15 cellular contexts compared by ENCODE assay signal in the genomic region with DNA sequence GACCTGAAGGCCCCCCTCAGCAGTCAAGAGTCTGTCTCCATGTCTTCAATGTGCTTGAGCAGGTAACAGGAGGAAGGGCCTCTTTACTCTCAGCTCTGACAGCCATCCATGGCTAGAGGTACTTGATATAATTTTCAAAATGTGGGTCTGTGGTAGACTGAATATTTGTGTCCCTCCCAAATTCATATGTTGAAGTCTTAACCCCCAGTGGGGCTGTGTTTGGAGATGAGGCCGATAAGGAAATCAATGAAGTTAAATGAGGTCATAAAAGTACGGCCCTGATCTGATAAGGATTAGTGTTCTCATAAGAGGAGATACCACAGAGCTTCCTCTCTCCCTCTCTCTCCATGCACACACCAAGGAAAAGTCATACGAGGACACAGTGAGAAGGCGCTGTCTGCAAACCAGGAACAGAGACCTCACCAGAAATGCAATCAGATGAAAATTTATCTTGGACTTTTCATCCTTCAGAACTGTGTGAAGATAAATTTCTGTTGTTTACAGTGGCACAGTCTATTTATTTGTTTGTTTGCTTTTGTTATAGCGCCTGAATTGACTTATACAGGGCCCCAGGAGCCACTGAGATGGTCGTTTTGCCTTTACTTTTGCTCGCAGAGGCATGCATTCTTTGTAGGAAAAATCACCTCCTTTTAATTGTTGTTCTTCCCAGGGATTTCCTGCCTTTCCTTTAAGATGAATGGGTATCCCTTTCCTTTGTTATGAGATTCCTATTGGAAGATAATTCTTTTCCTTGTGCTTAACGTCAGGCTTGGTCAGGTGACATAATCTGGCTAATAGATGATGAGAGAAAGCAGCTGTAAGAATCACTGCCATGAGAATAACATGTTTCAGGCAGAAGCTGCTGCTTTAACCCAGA.
A peak's percentile ranks its signal among the peaks of the same experiment; 100 is the strongest.
DNase-seq lines count a peak whose midpoint lies in the region; ATAC-seq and TF ChIP-seq lines count a peak whose summit lies in the region.
"Had no signal": no experiment of that assay in that cellular context is flagged by ENCODE, and none has a peak within 500 bp of the region (broad histone marks: within the 10 kb centered on the region; RNA-seq: fewer than 3 reads in every experiment).

No MANE protein-coding gene starts in this region.

- H3K4me2 ChIP-seq in mesenchymal stem cell (ENCODE audit: low read length, poor library complexity, severe bottlenecking) = no peak overlapping the region

- H3K9me3 ChIP-seq in CD4-positive, alpha-beta T cell (ENCODE audit: control insufficient read depth, low read length) = no peaks in the 10 kb centered on the region
- no peaks in the 10 kb centered on the region for H3K9me3 ChIP-seq in mesenchymal stem cell (ENCODE audit: control insufficient read depth, low read length)
- H3K9me3 ChIP-seq: SJCRH30, upper lobe of left lung had no signal

- no peak overlapping the region for H3K9ac ChIP-seq in mesenchymal stem cell (ENCODE audit: low read length)

- no peak for DNase-seq in CD4-positive, alpha-beta T cell
- DNase-seq in KBM-7 (peak; percentile 57), T-helper 22 cell (ENCODE audit: low read depth) (peak; percentile 0), mesenchymal stem cell (peak; percentile 69), HEK293T (ENCODE audit: extremely low spot score) (no peak), inferior parietal cortex (ENCODE audit: extremely low spot score) (no peak), cerebellum (ENCODE audit: low spot score) (no peak), MV-4-11 (lab: John Stamatoyannopoulos, UW) (no peak)
- DNase-seq: NCI-H1417 treated with DMSO at 0.1 percent for 48 hours; NCI-H226; occipital lobe; stimulated activated naive B cell treated with anti-CD40 and anti-IgM and Interleukin-4, amounts not matched to agents 10 μg/mL and 1 μg/mL and 100 μg/mL, for 72 hours; upper lobe of left lung had no signal

- CTCF ChIA-PET in CD4-positive, alpha-beta T cell (lab: Charles Lee) = no interaction called here
- CTCF ChIA-PET in HEK293T (lab: Yijun Ruan, JAX) = no interaction called here

- H3K4me3 ChIP-seq in mesenchymal stem cell (ENCODE audit: insufficient read depth in 1 of 2, low read depth in 1 of 2, low read length in 2 of 2) = no peak overlapping the region
- H3K4me3 ChIP-seq: SJCRH30, upper lobe of left lung had no signal

- no peak overlapping the region for H3K27ac ChIP-seq in CD4-positive, alpha-beta T cell (ENCODE audit: low read depth, low read length)
- H3K27ac ChIP-seq in mesenchymal stem cell (ENCODE audit: low read length, poor library complexity, severe bottlenecking) = no peak overlapping the region
- H3K27ac ChIP-seq: SJCRH30 had no signal

- H2BK5ac ChIP-seq in mesenchymal stem cell (ENCODE audit: low read depth, low read length, poor library complexity, severe bottlenecking) = no peak overlapping the region

- no peak overlapping the region for H3K27ac Mint-ChIP-seq in CD4-positive, alpha-beta T cell
- H3K27ac Mint-ChIP-seq: memory B cell had no signal

- H2BK15ac ChIP-seq in mesenchymal stem cell (ENCODE audit: low read depth, poor library complexity, severe bottlenecking) = peak overlapping the region; percentile 82

- no peak overlapping the region for H2AFZ ChIP-seq in mesenchymal stem cell (ENCODE audit: low read depth, low read length)

- no peaks in the 10 kb centered on the region for H3K9me3 Mint-ChIP-seq in CD4-positive, alpha-beta T cell
- H3K9me3 Mint-ChIP-seq: memory B cell; stimulated activated naive B cell treated with anti-CD40 and anti-IgM and Interleukin-4, amounts not matched to agents 10 μg/mL and 1 μg/mL and 100 μg/mL, for 72 hours had no signal

- H3K36me3 Mint-ChIP-seq in CD4-positive, alpha-beta T cell (ENCODE audit: low read depth) = no peaks in the 10 kb centered on the region
- H3K36me3 Mint-ChIP-seq: memory B cell; stimulated activated naive B cell treated with anti-CD40 and anti-IgM and Interleukin-4, amounts not matched to agents 10 μg/mL and 1 μg/mL and 100 μg/mL, for 72 hours had no signal

- H3K14ac ChIP-seq in mesenchymal stem cell (ENCODE audit: low read length in 2 of 2) = no peak overlapping the region

- H4K91ac ChIP-seq in mesenchymal stem cell (ENCODE audit: low read length) = no peak overlapping the region

- H4K8ac ChIP-seq in mesenchymal stem cell (ENCODE audit: low read length) = no peak overlapping the region

- H3K79me1 ChIP-seq in mesenchymal stem cell (replicated peaks; ENCODE audit: low read length, poor library complexity, severe bottlenecking) = no peaks in the 10 kb centered on the region

- peak overlapping the region in 1 of 2 experiments; percentile 23 for H2BK12ac ChIP-seq in mesenchymal stem cell (ENCODE audit: low read length in 2 of 2)

- no peak overlapping the region for H2BK120ac ChIP-seq in mesenchymal stem cell (ENCODE audit: low read depth, low read length)

- no peaks in the 10 kb centered on the region for H3K36me3 ChIP-seq in mesenchymal stem cell (ENCODE audit: control insufficient read depth in 1 of 2, insufficient read depth in 2 of 2, low read depth in 1 of 2, low read length in 2 of 2)
- H3K36me3 ChIP-seq: SJCRH30, upper lobe of left lung had no signal

- no peak for TF ChIP-seq CTCF in CD4-positive, alpha-beta T cell (IDR thresholded peaks at IDR 0.05)

- H3K4me3 Mint-ChIP-seq in CD4-positive, alpha-beta T cell = no peak overlapping the region
- H3K4me3 Mint-ChIP-seq: memory B cell; stimulated activated naive B cell treated with anti-CD40 and anti-IgM and Interleukin-4, amounts not matched to agents 10 μg/mL and 1 μg/mL and 100 μg/mL, for 72 hours had no signal

- no peak overlapping the region for H3K23ac ChIP-seq in mesenchymal stem cell (ENCODE audit: low read length in 2 of 2)

- no peaks in the 10 kb centered on the region for H3K27me3 ChIP-seq in CD4-positive, alpha-beta T cell (ENCODE audit: control insufficient read depth, insufficient read depth, low read length)
- no peaks in the 10 kb centered on the region for H3K27me3 ChIP-seq in mesenchymal stem cell (ENCODE audit: control insufficient read depth in 1 of 2, insufficient read depth in 1 of 2, low read length in 2 of 2)
- H3K27me3 ChIP-seq: SJCRH30, upper lobe of left lung had no signal

- no peak overlapping the region for H3K4ac ChIP-seq in mesenchymal stem cell (ENCODE audit: low read depth in 1 of 2, low read length in 2 of 2)

- in situ Hi-C loops in KBM-7 (cut with MboI; ENCODE audit: low pct_unique_long_range_greater_than_20kb, low sequenced_read_pairs) = no loop called here

- 28% methylated on average over 7 of the region's 8 CpGs for WGBS in mesenchymal stem cell

- H2AK5ac ChIP-seq in mesenchymal stem cell (ENCODE audit: low read length, severe bottlenecking) = no peak overlapping the region

- H3K4me1 Mint-ChIP-seq in CD4-positive, alpha-beta T cell (ENCODE audit: low read depth) = peaks cover 43% of the 10 kb centered on the region
- H3K4me1 Mint-ChIP-seq: memory B cell; stimulated activated naive B cell treated with anti-CD40 and anti-IgM and Interleukin-4, amounts not matched to agents 10 μg/mL and 1 μg/mL and 100 μg/mL, for 72 hours had no signal

- H3K27me3 Mint-ChIP-seq in CD4-positive, alpha-beta T cell = no peaks in the 10 kb centered on the region
- H3K27me3 Mint-ChIP-seq: memory B cell had no signal

- POLR2A ChIA-PET in CD4-positive, alpha-beta T cell (lab: Charles Lee) = interaction anchor here (0.5 to 1.2 kb wide), 5 partner anchors 10 to 274 kb away, joined by 3 to 8 read pairs (median 3); partner anchors contain the start of gene TRIB2
- POLR2A ChIA-PET in HEK293T (lab: Yijun Ruan, JAX) = interaction anchor here (0.9 to 1.1 kb wide), 2 partner anchors 22 to 275 kb away, joined by 3 read pairs; partner anchors contain the start of gene TRIB2

- intact Hi-C loops in CD4-positive, alpha-beta T cell (cut with DNase I, micrococcal nuclease) = no loop called here

- peak overlapping the region in 1 of 2 experiments; percentile 16 for H3K18ac ChIP-seq in mesenchymal stem cell (ENCODE audit: low read depth in 1 of 2, low read length in 2 of 2)

- H3K4me1 ChIP-seq in mesenchymal stem cell (ENCODE audit: control insufficient read depth, insufficient read depth, low read depth, low read length) = peaks cover 5% of the 10 kb centered on the region

- peak; percentile 24 for ATAC-seq in CD4-positive, alpha-beta T cell (ENCODE audit: poor library complexity)
- ATAC-seq: stimulated activated naive B cell treated with anti-CD40 and anti-IgM and Interleukin-4, amounts not matched to agents 10 μg/mL and 1 μg/mL and 100 μg/mL, for 72 hours had no signal

TF ChIP-seq in HEK293T, 16 proteins besides CTCF, POLR2A, EP300 and RAD21:
- TF ChIP-seq FOXM1 (IDR thresholded peaks at IDR 0.05; ENCODE audit: borderline replicate concordance) = no peak
- no peak for TF ChIP-seq TARDBP (IDR thresholded peaks at IDR 0.05)
- no peak for TF ChIP-seq HDGF (IDR thresholded peaks at IDR 0.05; ENCODE audit: borderline replicate concordance)
- TF ChIP-seq PKNOX1 (IDR thresholded peaks at IDR 0.05) = no peak
- no peak for TF ChIP-seq CTBP1 (IDR thresholded peaks at IDR 0.05; ENCODE audit: borderline replicate concordance)
- no peak for TF ChIP-seq NFRKB (IDR thresholded peaks at IDR 0.05)
- TF ChIP-seq BHLHE40 (IDR thresholded peaks at IDR 0.05; ENCODE audit: borderline replicate concordance) = no peak
- no peak for TF ChIP-seq SUZ12 (IDR thresholded peaks at IDR 0.05)
- TF ChIP-seq ELF4 (IDR thresholded peaks at IDR 0.05) = no peak
TF ChIP-seq in HEK293T: peak in this region for 0.

Comparison
In these comparisons a context has a peak if more than half of its experiments do, and no peak if none do; other contexts are left out.
1. DNase-seq: peak in KBM-7 (single experiment), T-helper 22 cell (single experiment) and mesenchymal stem cell (single experiment); none in CD4-positive, alpha-beta T cell (0 of 10), HEK293T (single experiment), inferior parietal cortex (single experiment), cerebellum (single experiment) and MV-4-11 (single experiment).